12 cellular contexts compared by ENCODE assay signal in genomic region chr7:130144632-130145171, GRCh38.
DNase-seq lines count a peak whose midpoint lies in the region; ATAC-seq and TF ChIP-seq lines count a peak whose summit lies in the region.
"Had no signal": no experiment of that assay in that cellular context is flagged by ENCODE, and none has a peak within 500 bp of the region (broad histone marks: within the 10 kb centered on the region; RNA-seq: fewer than 3 reads in every experiment).

No MANE protein-coding gene starts in this region.

- H3K4me3 ChIP-seq in AG10803 (ENCODE audit: low read length) (no peak overlapping the region), cardiac fibroblast (replicated peaks in 1 of 2; ENCODE audit: low read depth in 2 of 2, low read length in 2 of 2) (no peak overlapping the region)

- peak; percentile 59; the same call in 1 of the 2 replicates for TF ChIP-seq EP300 in Ishikawa (IDR thresholded peaks at IDR 0.05; ENCODE audit: borderline replicate concordance)

- H3K27me3 Mint-ChIP-seq in natural killer cell (ENCODE audit: low read depth in 2 of 2): peaks cover 0 to 3% of the 10 kb centered on the region in 2 donors

- H3K9me3 Mint-ChIP-seq in natural killer cell: no peaks in the 10 kb centered on the region
- H3K9me3 Mint-ChIP-seq: T-helper 2 cell treated with Interferon-gamma antibody and Interleukin-4, amounts not matched to agents 5 μg/mL and 100 μg/mL, for 36 hours had no signal

- TF ChIP-seq CTCF in AG10803 (conservative IDR thresholded peaks at IDR 0.05; ENCODE audit: low read length): no peak
- TF ChIP-seq CTCF in cardiac fibroblast (IDR thresholded peaks at IDR 0.05; ENCODE audit: low read depth, low read length): no peak
- no peak for TF ChIP-seq CTCF in natural killer cell (IDR thresholded peaks at IDR 0.05)

- no peak overlapping the region for H3K27ac Mint-ChIP-seq in natural killer cell
- H3K27ac Mint-ChIP-seq: T-helper 2 cell treated with Interferon-gamma antibody and Interleukin-4, amounts not matched to agents 5 μg/mL and 100 μg/mL, for 36 hours had no signal

- H3K4me3 Mint-ChIP-seq in natural killer cell: no peak overlapping the region
- H3K4me3 Mint-ChIP-seq: T-helper 2 cell treated with Interferon-gamma antibody and Interleukin-4, amounts not matched to agents 5 μg/mL and 100 μg/mL, for 36 hours had no signal

- ATAC-seq in HG03045 (IDR thresholded peaks at IDR 0.05; ENCODE audit: unreplicated experiment): no peak
- ATAC-seq in natural killer cell: no peak
- ATAC-seq: right cardiac atrium had no signal

- TF ChIP-seq RAD21 in Ishikawa (IDR thresholded peaks at IDR 0.05; ENCODE audit: low read depth): no peak

- DNase-seq in AG10803 (ENCODE audit: low read depth): peak; percentile 91
- DNase-seq in cardiac fibroblast (ENCODE audit: low read depth in 2 of 2): peak; percentile 56 to 86
- DNase-seq in myocyte (ENCODE audit: low read depth): peak; percentile 70
- DNase-seq in mucosa of gallbladder (ENCODE audit: low spot score): no peak
- no peak for DNase-seq in natural killer cell
- no peak for DNase-seq in NCI-H446 treated with DMSO at 0.1 percent for 48 hours (lab: John Stamatoyannopoulos, UW)
- DNase-seq: activated T-cell treated with anti-CD3 and anti-CD28 coated beads, Interleukin-2, amount 50 U/mL, for 48 hours; NCI-H774; right cardiac atrium had no signal

- intact Hi-C loops in natural killer cell (cut with micrococcal nuclease): loop anchor here (5.0 kb wide), 1 partner anchor 72 kb away; the partner anchor contains the start of gene KLHDC10

- peaks cover 8 to 26% of the 10 kb centered on the region in 2 donors for H3K4me1 Mint-ChIP-seq in natural killer cell

- no peaks in the 10 kb centered on the region for H3K36me3 Mint-ChIP-seq in natural killer cell

TF ChIP-seq in Ishikawa, 13 proteins besides CTCF, POLR2A, EP300 and RAD21:
- peak; percentile 84 for TF ChIP-seq NFIC (IDR thresholded peaks at IDR 0.05)
- no peak for TF ChIP-seq FOXM1 (IDR thresholded peaks at IDR 0.05; ENCODE audit: borderline replicate concordance, low read depth)
- TF ChIP-seq TCF12 (IDR thresholded peaks at IDR 0.05; ENCODE audit: low read depth): peak; percentile 78
- TF ChIP-seq MAX (IDR thresholded peaks at IDR 0.05): peak; percentile 69
- no peak for TF ChIP-seq YY1 (IDR thresholded peaks at IDR 0.05; ENCODE audit: low read depth)
- TF ChIP-seq REST (IDR thresholded peaks at IDR 0.05; ENCODE audit: low read depth): no peak
- no peak for TF ChIP-seq ZBTB7A (IDR thresholded peaks at IDR 0.05; ENCODE audit: low read depth)
- no peak for TF ChIP-seq TAF1 (IDR thresholded peaks at IDR 0.05; ENCODE audit: low read depth)
- TF ChIP-seq TEAD4 (IDR thresholded peaks at IDR 0.05): peak; percentile 86
- peak; percentile 70; the same call in 1 of the 2 replicates for TF ChIP-seq CEBPB (IDR thresholded peaks at IDR 0.05)
- TF ChIP-seq EGR1 (IDR thresholded peaks at IDR 0.05): peak; percentile 49; the same call in 1 of the 2 replicates
- 0 out of 2 replicates have a peak, but pooled peaks have one; percentile 24 for TF ChIP-seq USF1 (IDR thresholded peaks at IDR 0.05)
- TF ChIP-seq CREB1 (IDR thresholded peaks at IDR 0.05; ENCODE audit: low read depth): no peak

Comparison
In these comparisons a context has a peak if more than half of its experiments do, and no peak if none do; other contexts are left out.
1. DNase-seq: peak in AG10803 (single experiment), cardiac fibroblast (2 of 2) and myocyte (single experiment); none in mucosa of gallbladder (single experiment), natural killer cell (single experiment) and NCI-H446 treated with DMSO at 0.1 percent for 48 hours (single experiment).